20 cellular contexts compared by ENCODE assay signal in the genomic region with DNA sequence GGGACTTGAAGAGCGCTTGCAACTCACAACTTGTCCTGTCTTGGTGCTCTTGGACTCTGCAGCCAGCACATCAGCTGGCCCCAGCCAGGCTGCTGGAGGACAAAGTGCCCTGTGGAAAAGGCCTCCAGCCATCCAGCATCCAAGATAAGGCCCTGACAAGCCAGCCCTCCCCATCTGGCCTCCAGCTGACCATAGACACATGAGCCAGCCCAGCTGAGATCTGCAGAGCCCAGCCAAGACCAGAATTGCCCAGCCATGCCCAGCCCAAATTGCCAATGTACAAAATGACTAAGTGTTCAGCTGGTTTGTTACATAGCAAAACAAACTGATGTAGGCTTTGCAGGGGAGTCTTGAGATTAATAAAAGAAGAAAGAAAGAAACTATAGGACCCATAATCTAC.
"Had no signal": no experiment of that assay in that cellular context is flagged by ENCODE, and none has a peak within 500 bp of the region (broad histone marks: within the 10 kb centered on the region; RNA-seq: fewer than 3 reads in every experiment).

No MANE protein-coding gene starts in this region.

- H3K4me3 Mint-ChIP-seq: activated B cell treated with CpG ODN at 0.5 μM for 24 hours; activated CD4-positive, alpha-beta T cell treated with anti-CD3 and anti-CD28 coated beads, Interleukin-2, amount 10 ng/mL, durations not matched to agents 24 days and 14 days; activated CD8-positive, alpha-beta memory T cell treated with anti-CD3 and anti-CD28 coated beads, Interleukin-2, amount 10 ng/mL, durations not matched to agents 7 days and 5 days; activated naive CD8-positive, alpha-beta T cell; activated T-cell treated with anti-CD3 and anti-CD28 coated beads, Interleukin-2, amount 50 U/mL, for 24 hours; activated T-helper 1 cell treated with anti-CD3 and anti-CD28 coated beads, Interleukin-12 subunit alpha, Interleukin-12 subunit beta, Interleukin-2, Interleukin-4 antibody, amounts not matched to agents 30 ng/mL and 10 ng/mL and 1 ng/mL, durations not matched to agents 14 hours and 24 hours and 36 hours; T-helper 1 cell treated with Interleukin-12 subunit alpha and Interleukin-12 subunit beta and Interleukin-4 antibody, amounts not matched to agents 30 μg/mL and 1 μg/mL, for 36 hours had no signal

- H3K9me3 Mint-ChIP-seq: activated CD4-positive, alpha-beta T cell treated with anti-CD3 and anti-CD28 coated beads, Interleukin-2, amount 10 ng/mL, durations not matched to agents 24 days and 14 days; activated T-cell treated with anti-CD3 and anti-CD28 coated beads, Interleukin-2, amount 50 U/mL, for 24 hours; activated T-helper 1 cell treated with anti-CD3 and anti-CD28 coated beads, Interleukin-12 subunit alpha, Interleukin-12 subunit beta, Interleukin-2, Interleukin-4 antibody, amounts not matched to agents 30 ng/mL and 10 ng/mL and 1 ng/mL, durations not matched to agents 14 hours and 24 hours and 36 hours; T-helper 1 cell treated with Interleukin-12 subunit alpha and Interleukin-12 subunit beta and Interleukin-4 antibody, amounts not matched to agents 30 μg/mL and 1 μg/mL, for 36 hours had no signal

- ATAC-seq: activated CD8-positive, alpha-beta memory T cell treated with anti-CD3 and anti-CD28 coated beads, Interleukin-2, amount 10 ng/mL, durations not matched to agents 7 days and 5 days had no signal

- H3K36me3 Mint-ChIP-seq: activated CD8-positive, alpha-beta memory T cell treated with anti-CD3 and anti-CD28 coated beads, Interleukin-2, amount 10 ng/mL, durations not matched to agents 7 days and 5 days had no signal

- H3K4me3 ChIP-seq: cardiac muscle cell, Peyer's patch had no signal

- H3K4me1 Mint-ChIP-seq: activated B cell treated with CpG ODN at 0.5 μM for 24 hours; activated CD4-positive, alpha-beta T cell treated with anti-CD3 and anti-CD28 coated beads, Interleukin-2, amount 10 ng/mL, durations not matched to agents 24 days and 14 days; activated CD8-positive, alpha-beta memory T cell treated with anti-CD3 and anti-CD28 coated beads, Interleukin-2, amount 10 ng/mL, durations not matched to agents 7 days and 5 days had no signal

- DNase-seq: activated B cell treated with CpG ODN at 0.5 μM for 24 hours; activated CD4-positive, alpha-beta T cell treated with anti-CD3 and anti-CD28 coated beads for 1 hour; activated CD4-positive, alpha-beta T cell treated with anti-CD3 and anti-CD28 coated beads, Interleukin-2, amount 10 ng/mL, durations not matched to agents 24 days and 14 days; activated CD4-positive, alpha-beta T cell treated with anti-CD3 and anti-CD28 coated beads, Interleukin-2, amount 50 U/mL, for 48 hours; activated CD8-positive, alpha-beta memory T cell treated with anti-CD3 and anti-CD28 coated beads, Interleukin-2, amount 10 ng/mL, durations not matched to agents 7 days and 5 days; activated effector memory CD4-positive, alpha-beta T cell treated with anti-CD3 and anti-CD28 coated beads, Interleukin-2, amount 50 U/mL, for 16 hours; activated naive CD4-positive, alpha-beta T cell treated with Interleukin-2 at 50 U/mL for 16 hours; activated T-cell treated with anti-CD3 and anti-CD28 coated beads, Interleukin-2, amount 50 U/mL, for 24 hours; amygdala; brain microvascular endothelial cell; NCI-H1694; NCI-H2029 treated with DMSO at 0.1 percent for 48 hours; NCI-H446; NCI-H524; Peyer's patch; SHP77 treated with DMSO at 0.1 percent for 48 hours had no signal

- H3K27ac Mint-ChIP-seq: activated B cell treated with CpG ODN at 0.5 μM for 24 hours; activated CD4-positive, alpha-beta T cell treated with anti-CD3 and anti-CD28 coated beads, Interleukin-2, amount 10 ng/mL, durations not matched to agents 24 days and 14 days; activated CD8-positive, alpha-beta memory T cell treated with anti-CD3 and anti-CD28 coated beads, Interleukin-2, amount 10 ng/mL, durations not matched to agents 7 days and 5 days; activated naive CD8-positive, alpha-beta T cell; activated T-cell treated with anti-CD3 and anti-CD28 coated beads, Interleukin-2, amount 50 U/mL, for 24 hours; activated T-helper 1 cell treated with anti-CD3 and anti-CD28 coated beads, Interleukin-12 subunit alpha, Interleukin-12 subunit beta, Interleukin-2, Interleukin-4 antibody, amounts not matched to agents 30 ng/mL and 10 ng/mL and 1 ng/mL, durations not matched to agents 14 hours and 24 hours and 36 hours; T-helper 1 cell treated with Interleukin-12 subunit alpha and Interleukin-12 subunit beta and Interleukin-4 antibody, amounts not matched to agents 30 μg/mL and 1 μg/mL, for 36 hours had no signal
